1 cellular context compared by ENCODE assay signal in genomic region chr6:131065824-131066171, GRCh38.
TF ChIP-seq lines count a peak whose summit lies in the region.

No MANE protein-coding gene starts in this region.

TF ChIP-seq in HepG2, 621 proteins besides CTCF, POLR2A, EP300 and RAD21:
- TF ChIP-seq ZNF710 (CRISPR knock-in tag; IDR thresholded peaks at IDR 0.05; ENCODE audit: borderline replicate concordance) (peak; percentile 60; the same call in 1 of the 2 replicates), NR3C1 (CRISPR knock-in tag; IDR thresholded peaks at IDR 0.05) (no peak), ARID2 (CRISPR knock-in tag; IDR thresholded peaks at IDR 0.05; ENCODE audit: borderline replicate concordance) (0 out of 2 replicates have a peak, but pooled peaks have one; percentile 18), MEIS2 (CRISPR knock-in tag; IDR thresholded peaks at IDR 0.05) (no peak), ZNF331 (CRISPR knock-in tag; IDR thresholded peaks at IDR 0.05) (0 out of 2 replicates have a peak, but pooled peaks have one; percentile 61), ZNF383 (CRISPR knock-in tag; IDR thresholded peaks at IDR 0.05; ENCODE audit: borderline replicate concordance) (no peak), ARID3A (IDR thresholded peaks at IDR 0.05; ENCODE audit: low read depth, low read length) (0 out of 2 replicates have a peak, but pooled peaks have one; percentile 6), FOXA3 (CRISPR knock-in tag; IDR thresholded peaks at IDR 0.05) (no peak), ZZZ3 (CRISPR knock-in tag; IDR thresholded peaks at IDR 0.05; ENCODE audit: borderline replicate concordance) (peak; percentile 67; the same call in 1 of the 2 replicates), ZNF512 (CRISPR knock-in tag; IDR thresholded peaks at IDR 0.05) (0 out of 2 replicates have a peak, but pooled peaks have one; percentile 46), ZNF414 (CRISPR knock-in tag; IDR thresholded peaks at IDR 0.05) (0 out of 2 replicates have a peak, but pooled peaks have one; percentile 36), ZNF619 (CRISPR knock-in tag; IDR thresholded peaks at IDR 0.05) (0 out of 2 replicates have a peak, but pooled peaks have one; percentile 68), ZBTB46 (CRISPR knock-in tag; IDR thresholded peaks at IDR 0.05; ENCODE audit: borderline replicate concordance) (0 out of 2 replicates have a peak, but pooled peaks have one; percentile 58), GMEB1 (CRISPR knock-in tag; IDR thresholded peaks at IDR 0.05; ENCODE audit: borderline replicate concordance) (no peak), ZNF501 (CRISPR knock-in tag; IDR thresholded peaks at IDR 0.05) (0 out of 2 replicates have a peak, but pooled peaks have one; percentile 4), ZNF83 (CRISPR knock-in tag; IDR thresholded peaks at IDR 0.05; ENCODE audit: borderline replicate concordance) (peak; percentile 71; the same call in 1 of the 2 replicates)
